ENCODE assay signal across 1 cellular context in the genomic region with DNA sequence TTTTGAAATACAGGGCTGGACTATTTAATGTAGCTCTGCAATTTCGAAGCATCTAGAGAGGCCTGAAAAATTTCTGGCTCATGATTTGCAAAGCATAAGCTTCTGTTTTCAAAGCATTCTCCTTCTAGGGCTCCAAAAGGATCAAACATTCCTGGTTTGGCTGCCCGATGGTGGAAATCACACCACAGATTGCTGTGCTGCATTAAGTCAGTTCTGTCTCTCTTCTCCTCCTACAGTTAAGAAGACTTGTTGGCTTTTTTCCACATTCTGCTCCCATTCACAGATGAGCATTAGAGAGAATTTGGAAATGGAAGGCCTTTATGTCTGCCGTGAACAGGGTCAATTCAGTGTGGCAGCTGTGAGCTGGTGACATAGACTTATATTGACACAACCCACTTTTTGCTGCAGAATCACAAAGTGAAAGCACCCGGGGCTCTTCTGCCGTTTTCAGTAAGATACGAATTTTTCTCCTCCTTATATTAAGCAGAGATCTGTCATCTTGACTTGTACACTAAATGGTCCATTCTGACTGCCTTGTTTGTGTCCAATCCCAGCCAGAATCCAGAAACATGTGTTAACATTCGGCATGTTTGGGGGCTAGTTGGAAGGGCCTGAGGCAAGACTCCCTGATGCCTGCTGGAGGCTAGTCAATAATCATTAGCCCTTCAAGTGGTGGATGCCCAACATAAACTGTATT.
TF ChIP-seq lines count a peak whose summit lies in the region.

No MANE protein-coding gene starts in this region.

TF ChIP-seq in HepG2, 621 proteins besides CTCF, POLR2A, EP300 and RAD21 (continued from another document):
- TF ChIP-seq ZHX1 (CRISPR knock-in tag; IDR thresholded peaks at IDR 0.05; ENCODE audit: low read depth), result no peak
- TF ChIP-seq ZNF563 (CRISPR knock-in tag; IDR thresholded peaks at IDR 0.05), result no peak
- TF ChIP-seq IRF2 (CRISPR knock-in tag; IDR thresholded peaks at IDR 0.05), result no peak
- TF ChIP-seq ATF5 (CRISPR knock-in tag; IDR thresholded peaks at IDR 0.05; ENCODE audit: low read depth), result no peak
- no peak for TF ChIP-seq ZSCAN25 (CRISPR knock-in tag; IDR thresholded peaks at IDR 0.05)
- TF ChIP-seq PRPF4 (IDR thresholded peaks at IDR 0.05; ENCODE audit: low read depth, low read length, poor library complexity, severe bottlenecking), result no peak
- no peak for TF ChIP-seq NFKB2 (CRISPR knock-in tag; IDR thresholded peaks at IDR 0.05; ENCODE audit: borderline replicate concordance)
- no peak for TF ChIP-seq SIN3B (IDR thresholded peaks at IDR 0.05; ENCODE audit: low read length)
- no peak for TF ChIP-seq NFYB (CRISPR knock-in tag; IDR thresholded peaks at IDR 0.05)
- TF ChIP-seq ZNF18 (CRISPR knock-in tag; IDR thresholded peaks at IDR 0.05; ENCODE audit: insufficient replicate concordance), result no peak
- no peak for TF ChIP-seq ZNF354B (CRISPR knock-in tag; IDR thresholded peaks at IDR 0.05)
- TF ChIP-seq, protein P1, sequence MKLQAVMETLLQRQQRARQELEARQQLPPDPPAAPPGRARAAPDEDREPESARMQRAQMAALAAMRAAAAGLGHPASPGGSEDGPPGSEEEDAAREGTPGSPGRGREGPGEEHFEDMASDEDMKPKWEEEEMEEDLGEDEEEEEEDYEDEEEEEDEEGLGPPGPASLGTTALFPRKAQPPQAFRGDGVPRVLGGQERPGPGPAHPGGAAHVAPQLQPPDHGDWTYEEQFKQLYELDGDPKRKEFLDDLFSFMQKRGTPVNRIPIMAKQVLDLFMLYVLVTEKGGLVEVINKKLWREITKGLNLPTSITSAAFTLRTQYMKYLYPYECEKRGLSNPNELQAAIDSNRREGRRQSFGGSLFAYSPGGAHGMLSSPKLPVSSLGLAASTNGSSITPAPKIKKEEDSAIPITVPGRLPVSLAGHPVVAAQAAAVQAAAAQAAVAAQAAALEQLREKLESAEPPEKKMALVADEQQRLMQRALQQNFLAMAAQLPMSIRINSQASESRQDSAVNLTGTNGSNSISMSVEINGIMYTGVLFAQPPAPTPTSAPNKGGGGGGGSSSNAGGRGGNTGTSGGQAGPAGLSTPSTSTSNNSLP (IDR thresholded peaks at IDR 0.05; ENCODE audit: low read depth, low read length), result no peak
